ENCODE assay signal across 6 cellular contexts in genomic region chr7:54355842-54356241, GRCh38.
"Had no signal": no experiment of that assay in that cellular context is flagged by ENCODE, and none has a peak within 500 bp of the region (broad histone marks: within the 10 kb centered on the region; RNA-seq: fewer than 3 reads in every experiment).

No MANE protein-coding gene starts in this region.

- H3K27me3 Mint-ChIP-seq: IgD-negative memory B cell had no signal

- FAIRE-seq: HepG2, HTR-8/SVneo, K562 had no signal

- H3K4me1 Mint-ChIP-seq: IgD-negative memory B cell had no signal

- H3K4me3 Mint-ChIP-seq: IgD-negative memory B cell had no signal

- DNase-seq: IMR-90, KBM-7 had no signal

- H3K36me3 Mint-ChIP-seq: IgD-negative memory B cell had no signal

- H3K27ac Mint-ChIP-seq: IgD-negative memory B cell had no signal
